29 cellular contexts compared by ENCODE assay signal in genomic region chr5:133114933-133115310, GRCh38.
"Had no signal": no experiment of that assay in that cellular context is flagged by ENCODE, and none has a peak within 500 bp of the region (broad histone marks: within the 10 kb centered on the region; RNA-seq: fewer than 3 reads in every experiment).

No MANE protein-coding gene starts in this region.

- H3K27ac ChIP-seq: ascending aorta, cardiac muscle cell, coronary artery, dorsolateral prefrontal cortex, gastroesophageal sphincter, hepatocyte, left ventricle myocardium inferior, prostate gland, sigmoid colon, suprapubic skin, tibial artery had no signal

- H3K27me3 ChIP-seq: ascending aorta, cardiac muscle cell, dorsolateral prefrontal cortex, hepatocyte, suprapubic skin, tibial artery had no signal

- H3K9me3 ChIP-seq: ascending aorta, gastroesophageal sphincter, left ventricle myocardium inferior, prostate gland, sigmoid colon, suprapubic skin, tibial artery had no signal

- DNase-seq: activated B cell treated with CpG ODN at 0.5 μM for 24 hours; activated CD4-positive, alpha-beta T cell treated with anti-CD3 and anti-CD28 coated beads, Interleukin-2, amount 50 U/mL, for 1 hour; activated CD8-positive, alpha-beta T cell treated with anti-CD3 and anti-CD28 coated beads for 36 hours; activated naive CD4-positive, alpha-beta T cell treated with anti-CD3 and anti-CD28 coated beads for 36 hours; activated naive CD8-positive, alpha-beta T cell treated with anti-CD3 and anti-CD28 coated beads, Interleukin-2, amount 10 ng/mL, durations not matched to agents 7 days and 5 days; dorsolateral prefrontal cortex; effector memory CD8-positive, alpha-beta T cell; islet precursor cell; left ventricle myocardium inferior; mesendoderm; retina; sigmoid colon; small intestine; stimulated activated CD4-positive, alpha-beta T cell treated with anti-CD3 and anti-CD28 coated beads, Interleukin-4, amount 100 ng/mL, for 24 hours; T-cell; tibial artery had no signal

- H3K4me3 ChIP-seq: ascending aorta, cardiac muscle cell, coronary artery, dorsolateral prefrontal cortex, gastroesophageal sphincter, hepatocyte, left ventricle myocardium inferior, lung, prostate gland, sigmoid colon, suprapubic skin, tibial artery had no signal

- ATAC-seq: activated CD8-positive, alpha-beta T cell treated with anti-CD3 and anti-CD28 coated beads for 36 hours; effector memory CD8-positive, alpha-beta T cell; gastroesophageal sphincter; stimulated activated effector memory CD8-positive, alpha-beta T cell treated with anti-CD3 and anti-CD28 coated beads, Interleukin-12 subunit alpha, Interleukin-12 subunit beta, amount 100 ng/mL, for 72 hours; T-cell had no signal

- H3K4me2 ChIP-seq: hepatocyte had no signal

- H3K4me1 ChIP-seq: prostate gland had no signal

- H3K36me3 Mint-ChIP-seq: activated naive CD8-positive, alpha-beta T cell treated with anti-CD3 and anti-CD28 coated beads, Interleukin-2, amount 10 ng/mL, durations not matched to agents 7 days and 5 days; brain; natural killer cell treated with Interleukin-12 subunit alpha and Interleukin-12 subunit beta and Interleukin-15 and Interleukin-18, amount 100 ng/mL, for 72 hours; stimulated activated effector memory CD8-positive, alpha-beta T cell treated with anti-CD3 and anti-CD28 coated beads, Interleukin-12 subunit alpha, Interleukin-12 subunit beta, amount 100 ng/mL, for 72 hours; T-cell had no signal

- H3K27me3 Mint-ChIP-seq: activated B cell treated with CpG ODN at 0.5 μM for 24 hours; activated CD8-positive, alpha-beta T cell treated with anti-CD3 and anti-CD28 coated beads for 36 hours; activated naive CD8-positive, alpha-beta T cell treated with anti-CD3 and anti-CD28 coated beads, Interleukin-2, amount 10 ng/mL, durations not matched to agents 7 days and 5 days; effector memory CD8-positive, alpha-beta T cell; natural killer cell treated with Interleukin-12 subunit alpha and Interleukin-12 subunit beta and Interleukin-15 and Interleukin-18, amount 100 ng/mL, for 72 hours; T-cell had no signal

- H3K4me3 Mint-ChIP-seq: activated B cell treated with CpG ODN at 0.5 μM for 24 hours; activated CD8-positive, alpha-beta T cell treated with anti-CD3 and anti-CD28 coated beads for 36 hours; activated naive CD4-positive, alpha-beta T cell treated with anti-CD3 and anti-CD28 coated beads for 36 hours; activated naive CD8-positive, alpha-beta T cell treated with anti-CD3 and anti-CD28 coated beads, Interleukin-2, amount 10 ng/mL, durations not matched to agents 7 days and 5 days; brain; effector memory CD8-positive, alpha-beta T cell; natural killer cell treated with Interleukin-12 subunit alpha and Interleukin-12 subunit beta and Interleukin-15 and Interleukin-18, amount 100 ng/mL, for 72 hours; stimulated activated effector memory CD8-positive, alpha-beta T cell treated with anti-CD3 and anti-CD28 coated beads, Interleukin-12 subunit alpha, Interleukin-12 subunit beta, amount 100 ng/mL, for 72 hours; T-cell; T-helper 2 cell treated with Interferon-gamma antibody and Interleukin-4, amounts not matched to agents 5 μg/mL and 100 μg/mL, for 36 hours had no signal

- H3K27ac Mint-ChIP-seq: activated B cell treated with CpG ODN at 0.5 μM for 24 hours; activated CD8-positive, alpha-beta T cell treated with anti-CD3 and anti-CD28 coated beads for 36 hours; activated naive CD4-positive, alpha-beta T cell treated with anti-CD3 and anti-CD28 coated beads for 36 hours; activated naive CD8-positive, alpha-beta T cell treated with anti-CD3 and anti-CD28 coated beads, Interleukin-2, amount 10 ng/mL, durations not matched to agents 7 days and 5 days; activated T-helper 2 cell treated with anti-CD3 and anti-CD28 coated beads, Interferon-gamma antibody, Interleukin-2, Interleukin-4, amounts not matched to agents 10 μg/mL and 5 μg/mL and 100 μg/mL, durations not matched to agents 14 hours and 24 hours and 36 hours; effector memory CD8-positive, alpha-beta T cell; natural killer cell treated with Interleukin-12 subunit alpha and Interleukin-12 subunit beta and Interleukin-15 and Interleukin-18, amount 100 ng/mL, for 72 hours; stimulated activated effector memory CD8-positive, alpha-beta T cell treated with anti-CD3 and anti-CD28 coated beads, Interleukin-12 subunit alpha, Interleukin-12 subunit beta, amount 100 ng/mL, for 72 hours; T-cell; T-helper 2 cell treated with Interferon-gamma antibody and Interleukin-4, amounts not matched to agents 5 μg/mL and 100 μg/mL, for 36 hours had no signal

- H3K9me3 Mint-ChIP-seq: activated B cell treated with CpG ODN at 0.5 μM for 24 hours; activated CD8-positive, alpha-beta T cell treated with anti-CD3 and anti-CD28 coated beads for 36 hours; activated naive CD4-positive, alpha-beta T cell treated with anti-CD3 and anti-CD28 coated beads for 36 hours; activated naive CD8-positive, alpha-beta T cell treated with anti-CD3 and anti-CD28 coated beads, Interleukin-2, amount 10 ng/mL, durations not matched to agents 7 days and 5 days; activated T-helper 2 cell treated with anti-CD3 and anti-CD28 coated beads, Interferon-gamma antibody, Interleukin-2, Interleukin-4, amounts not matched to agents 10 μg/mL and 5 μg/mL and 100 μg/mL, durations not matched to agents 14 hours and 24 hours and 36 hours; brain; effector memory CD8-positive, alpha-beta T cell; natural killer cell treated with Interleukin-12 subunit alpha and Interleukin-12 subunit beta and Interleukin-15 and Interleukin-18, amount 100 ng/mL, for 72 hours; stimulated activated effector memory CD8-positive, alpha-beta T cell treated with anti-CD3 and anti-CD28 coated beads, Interleukin-12 subunit alpha, Interleukin-12 subunit beta, amount 100 ng/mL, for 72 hours; T-cell; T-helper 2 cell treated with Interferon-gamma antibody and Interleukin-4, amounts not matched to agents 5 μg/mL and 100 μg/mL, for 36 hours had no signal

- H3K36me3 ChIP-seq: ascending aorta, cardiac muscle cell, gastroesophageal sphincter, left ventricle myocardium inferior, prostate gland, sigmoid colon, suprapubic skin, tibial artery had no signal
